In the genomic region with DNA sequence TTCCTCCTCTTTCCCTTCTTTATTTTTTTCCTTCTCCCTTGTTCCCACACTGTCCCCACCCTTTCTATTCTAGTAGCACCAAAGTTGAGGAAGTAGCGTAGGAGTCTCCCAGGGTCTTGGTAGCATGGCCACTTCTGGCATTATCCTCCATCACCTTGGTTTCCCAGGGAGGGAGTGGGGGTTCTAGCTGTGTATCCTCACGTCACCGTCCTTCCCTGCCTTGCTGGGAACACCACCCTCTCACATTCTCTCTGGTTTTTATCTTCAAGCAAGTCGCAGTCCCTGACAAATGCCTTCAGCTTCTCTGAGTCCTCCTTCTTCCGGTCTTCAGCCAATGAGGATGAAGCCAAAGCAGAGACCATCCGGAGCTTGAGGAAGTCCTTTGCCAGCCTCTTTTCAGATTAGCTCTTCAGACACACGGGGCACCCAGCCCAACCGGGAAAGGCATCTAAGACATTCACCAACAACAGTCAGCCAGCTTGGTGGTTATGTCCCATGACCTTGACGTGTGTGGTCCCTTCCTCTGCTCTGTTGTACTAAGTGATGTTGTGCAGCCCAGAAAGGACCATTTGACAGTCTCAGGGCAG, we compare ENCODE assay signal across 25 cellular contexts. TPM values are rescaled to one million over a fixed set of nuclear protein-coding genes. Genes with fewer than 3 reads are reported as not detected.
DNase-seq lines count a peak whose midpoint lies in the region; ATAC-seq and TF ChIP-seq lines count a peak whose summit lies in the region.
"Had no signal": no experiment of that assay in that cellular context is flagged by ENCODE, and none has a peak within 500 bp of the region (broad histone marks: within the 10 kb centered on the region; RNA-seq: fewer than 3 reads in every experiment).

No MANE protein-coding gene starts in this region.

- H3K9me3 ChIP-seq in vagina, result no peaks in the 10 kb centered on the region
- H3K9me3 ChIP-seq: SJSA1 had no signal

- H3K27ac ChIP-seq in vagina, result no peak overlapping the region
- H3K27ac ChIP-seq: HL-60, PC-9, SJSA1 had no signal

- in situ Hi-C loops in GM13976 (cut with MboI; ENCODE audit: low sequenced_read_pairs, unreplicated experiment), result no loop called here

- TF ChIP-seq POLR2A in vagina (IDR thresholded peaks at IDR 0.05), result no peak

- peaks cover 55% of the 10 kb centered on the region for H3K4me1 ChIP-seq in vagina

- H3K4me3 Mint-ChIP-seq in stimulated activated naive CD8-positive, alpha-beta T cell treated with anti-CD3 and anti-CD28 coated beads, Interleukin-15, Interleukin-2, amounts not matched to agents 100 ng/mL and 50 ng/mL, for 24 hours, result no peak overlapping the region
- H3K4me3 Mint-ChIP-seq in activated T-helper 17 cell treated with anti-CD3 and anti-CD28 coated beads, Interleukin-2, amount 50 U/mL, for 72 hours, result no peak overlapping the region
- no peak overlapping the region for H3K4me3 Mint-ChIP-seq in neural crest cell
- H3K4me3 Mint-ChIP-seq: GM23338, IgD-negative memory B cell had no signal

- no peaks in the 10 kb centered on the region for H3K36me3 ChIP-seq in vagina
- H3K36me3 ChIP-seq: SJSA1 had no signal

- peaks cover 94% of the 10 kb centered on the region for H3K4me1 Mint-ChIP-seq in stimulated activated naive CD8-positive, alpha-beta T cell treated with anti-CD3 and anti-CD28 coated beads, Interleukin-15, Interleukin-2, amounts not matched to agents 100 ng/mL and 50 ng/mL, for 24 hours (ENCODE audit: low read depth)
- peaks cover 29% of the 10 kb centered on the region for H3K4me1 Mint-ChIP-seq in activated T-helper 17 cell treated with anti-CD3 and anti-CD28 coated beads, Interleukin-2, amount 50 U/mL, for 72 hours
- H3K4me1 Mint-ChIP-seq in neural crest cell, result no peaks in the 10 kb centered on the region

- DNase-seq in stimulated activated naive CD8-positive, alpha-beta T cell treated with anti-CD3 and anti-CD28 coated beads, Interleukin-15, Interleukin-2, amounts not matched to agents 100 U/mL and 50 U/mL, for 24 hours, result no peak
- no peak for DNase-seq in neural crest cell (ENCODE audit: low read depth, low spot score)
- DNase-seq in vagina (ENCODE audit: extremely low spot score in 2 of 2), result peak; percentile 64 to 79
- DNase-seq in GM20000 (ENCODE audit: low spot score), result no peak
- DNase-seq in GM13976 (ENCODE audit: low spot score), result no peak
- DNase-seq: ACHN, AML-193, DND-41, HCEC 1CT, Kasumi-1, MM.1S, NCI-H1092 treated with DMSO at 0.1 percent for 48 hours, NCI-H146, NCI-H2029 treated with DMSO at 0.1 percent for 48 hours, NCI-H2171, NCI-H526, PC-9 had no signal

- no peaks in the 10 kb centered on the region for H3K36me3 Mint-ChIP-seq in stimulated activated naive CD8-positive, alpha-beta T cell treated with anti-CD3 and anti-CD28 coated beads, Interleukin-15, Interleukin-2, amounts not matched to agents 100 ng/mL and 50 ng/mL, for 24 hours (ENCODE audit: low read depth)
- peaks cover 14% of the 10 kb centered on the region for H3K36me3 Mint-ChIP-seq in activated T-helper 17 cell treated with anti-CD3 and anti-CD28 coated beads, Interleukin-2, amount 50 U/mL, for 72 hours (ENCODE audit: low read depth)
- H3K36me3 Mint-ChIP-seq in neural crest cell (ENCODE audit: low read depth), result no peaks in the 10 kb centered on the region
- H3K36me3 Mint-ChIP-seq: IgD-negative memory B cell had no signal

- intact Hi-C loops in vagina (cut with DNase I), result no loop called here

- H3K9me3 Mint-ChIP-seq in stimulated activated naive CD8-positive, alpha-beta T cell treated with anti-CD3 and anti-CD28 coated beads, Interleukin-15, Interleukin-2, amounts not matched to agents 100 ng/mL and 50 ng/mL, for 24 hours, result no peaks in the 10 kb centered on the region
- H3K9me3 Mint-ChIP-seq in activated T-helper 17 cell treated with anti-CD3 and anti-CD28 coated beads, Interleukin-2, amount 50 U/mL, for 72 hours, result peaks cover 4% of the 10 kb centered on the region
- H3K9me3 Mint-ChIP-seq in neural crest cell, result peaks cover 2% of the 10 kb centered on the region
- H3K9me3 Mint-ChIP-seq: GM23338, IgD-negative memory B cell had no signal

- peak overlapping the region; percentile 32 for H3K27ac Mint-ChIP-seq in stimulated activated naive CD8-positive, alpha-beta T cell treated with anti-CD3 and anti-CD28 coated beads, Interleukin-15, Interleukin-2, amounts not matched to agents 100 ng/mL and 50 ng/mL, for 24 hours
- H3K27ac Mint-ChIP-seq in activated T-helper 17 cell treated with anti-CD3 and anti-CD28 coated beads, Interleukin-2, amount 50 U/mL, for 72 hours, result peak overlapping the region; percentile 44
- H3K27ac Mint-ChIP-seq in neural crest cell (ENCODE audit: unreplicated experiment), result peak overlapping the region; percentile 92
- H3K27ac Mint-ChIP-seq: GM23338 had no signal

- H3K4me3 ChIP-seq in vagina, result no peak overlapping the region
- H3K4me3 ChIP-seq: GM23338, PC-9, SJSA1 had no signal

- H3K27me3 ChIP-seq in vagina, result no peaks in the 10 kb centered on the region
- H3K27me3 ChIP-seq: SJSA1 had no signal

- no peak for ATAC-seq in stimulated activated naive CD8-positive, alpha-beta T cell treated with anti-CD3 and anti-CD28 coated beads, Interleukin-15, Interleukin-2, amounts not matched to agents 100 U/mL and 50 U/mL, for 24 hours
- ATAC-seq in activated T-helper 17 cell treated with anti-CD3 and anti-CD28 coated beads, Interleukin-2, amount 50 U/mL, for 72 hours (replicated peaks), result no peak
- no peak for ATAC-seq in GM19023 (IDR thresholded peaks at IDR 0.05; ENCODE audit: unreplicated experiment)
- ATAC-seq: GM23338 had no signal

- TF ChIP-seq CTCF in neural crest cell (conservative IDR thresholded peaks at IDR 0.05) (no peak), vagina (IDR thresholded peaks at IDR 0.05) (no peak), GM20000 (IDR thresholded peaks at IDR 0.05; ENCODE audit: extremely low read depth, missing control alignments) (no peak), GM13976 (IDR thresholded peaks at IDR 0.05; ENCODE audit: borderline replicate concordance, control extremely low read depth, extremely low read depth, insufficient read depth, missing control alignments) (no peak)

- H3K27me3 Mint-ChIP-seq in stimulated activated naive CD8-positive, alpha-beta T cell treated with anti-CD3 and anti-CD28 coated beads, Interleukin-15, Interleukin-2, amounts not matched to agents 100 ng/mL and 50 ng/mL, for 24 hours, result peaks cover 4% of the 10 kb centered on the region
- H3K27me3 Mint-ChIP-seq in activated T-helper 17 cell treated with anti-CD3 and anti-CD28 coated beads, Interleukin-2, amount 50 U/mL, for 72 hours, result peaks cover 3% of the 10 kb centered on the region
- no peaks in the 10 kb centered on the region for H3K27me3 Mint-ChIP-seq in neural crest cell (ENCODE audit: low read depth)

RNA-seq across cellular contexts. Expression of a gene that starts 31.6 kb away (rescaled TPM):
- not detected for total RNA-seq in activated T-helper 17 cell treated with anti-CD3 and anti-CD28 coated beads, Interleukin-2, amount 50 U/mL, for 72 hours
- total RNA-seq in neural crest cell (0.75 and 1.1 TPM in 2 replicates), vagina (35.1 TPM)
- total RNA-seq: HT1080 had no signal

Comparison
In these comparisons a context has a peak if more than half of its experiments do, and no peak if none do; other contexts are left out.
1. H3K27ac Mint-ChIP-seq: peak in every context shown above with its lines; median percentile 92 in neural crest cell; 44 in activated T-helper 17 cell treated with anti-CD3 and anti-CD28 coated beads, Interleukin-2, amount 50 U/mL, for 72 hours; 32 in stimulated activated naive CD8-positive, alpha-beta T cell treated with anti-CD3 and anti-CD28 coated beads, Interleukin-15, Interleukin-2, amounts not matched to agents 100 ng/mL and 50 ng/mL, for 24 hours.
2. DNase-seq: peak in vagina (2 of 2); none in stimulated activated naive CD8-positive, alpha-beta T cell treated with anti-CD3 and anti-CD28 coated beads, Interleukin-15, Interleukin-2, amounts not matched to agents 100 U/mL and 50 U/mL, for 24 hours (single experiment), neural crest cell (single experiment), GM20000 (single experiment) and GM13976 (single experiment).
3. RNA of a gene that starts 31.6 kb away (total RNA-seq): 35.1 TPM in vagina (single experiment); 0.75 to 1.1 TPM in neural crest cell and not detected in activated T-helper 17 cell treated with anti-CD3 and anti-CD28 coated beads, Interleukin-2, amount 50 U/mL, for 72 hours; every median in the first group is over 10 times any median in the second.